ENCODE assay signal across 9 cellular contexts in genomic region chr3:72739521-72740466, GRCh38.
A peak's percentile ranks its signal among the peaks of the same experiment; 100 is the strongest.
DNase-seq lines count a peak whose midpoint lies in the region; ATAC-seq and TF ChIP-seq lines count a peak whose summit lies in the region.
"Had no signal": no experiment of that assay in that cellular context is flagged by ENCODE, and none has a peak within 500 bp of the region (broad histone marks: within the 10 kb centered on the region; RNA-seq: fewer than 3 reads in every experiment).

No MANE protein-coding gene starts in this region.

- H3K9me3 ChIP-seq in iPS-18a (ENCODE audit: control insufficient read depth, low read depth, low read length): no peaks in the 10 kb centered on the region

- DNase-seq in ELR (ENCODE audit: low read depth): peak; percentile 24
- no peak for DNase-seq in activated CD8-positive, alpha-beta T cell treated with anti-CD3 and anti-CD28 coated beads for 36 hours
- DNase-seq in GDM1 (lab: John Stamatoyannopoulos, UW): no peak
- no peak for DNase-seq in NCI-H2227 (lab: John Stamatoyannopoulos, UW; ENCODE audit: unreplicated experiment)
- DNase-seq in cardiac septum (ENCODE audit: low spot score): no peak
- DNase-seq in NCI-H187 treated with DMSO at 0.1 percent for 48 hours (lab: John Stamatoyannopoulos, UW): no peak

- no peaks in the 10 kb centered on the region for H3K36me3 ChIP-seq in ACC112 (ENCODE audit: insufficient read depth, low read length)
- H3K36me3 ChIP-seq in iPS-18a (ENCODE audit: control insufficient read depth, low read depth, low read length): no peaks in the 10 kb centered on the region

- CTCF ChIA-PET in activated CD8-positive, alpha-beta T cell treated with anti-CD3 and anti-CD28 coated beads for 36 hours (lab: Charles Lee): interaction anchor here (0.5 to 3.6 kb wide), 3 partner anchors 13 to 134 kb away, joined by 3 to 20 read pairs (median 5); no protein-coding TSS in a partner anchor

- H3K4me3 ChIP-seq in ACC112 (ENCODE audit: low read depth, low read length) (peak overlapping the region; percentile 67; the same call in 1 of the 2 replicates), iPS-18a (ENCODE audit: low read length) (peak overlapping the region; percentile 61)

- POLR2A ChIA-PET in activated CD8-positive, alpha-beta T cell treated with anti-CD3 and anti-CD28 coated beads for 36 hours (lab: Charles Lee): interaction anchor here (0.6 to 1.7 kb wide), 4 partner anchors 9 to 160 kb away, joined by 3 to 6 read pairs (median 3); no protein-coding TSS in a partner anchor

- no peak overlapping the region for H3K27ac Mint-ChIP-seq in activated CD8-positive, alpha-beta T cell treated with anti-CD3 and anti-CD28 coated beads for 36 hours

- H3K27ac ChIP-seq in ACC112 (ENCODE audit: low read depth, low read length): no peak overlapping the region
- H3K27ac ChIP-seq in iPS-18a (ENCODE audit: low read length): no peak overlapping the region
- H3K27ac ChIP-seq: psoas muscle had no signal

- peaks cover 14% of the 10 kb centered on the region for H3K4me1 Mint-ChIP-seq in activated CD8-positive, alpha-beta T cell treated with anti-CD3 and anti-CD28 coated beads for 36 hours (ENCODE audit: low read depth)

- H3K4me1 ChIP-seq in ACC112 (ENCODE audit: control insufficient read depth, insufficient read depth, low read length, unreplicated experiment): peaks cover 5% of the 10 kb centered on the region
- peaks cover 7% of the 10 kb centered on the region for H3K4me1 ChIP-seq in iPS-18a (ENCODE audit: control insufficient read depth, low read depth, low read length)
- H3K4me1 ChIP-seq: psoas muscle had no signal

- intact Hi-C loops in activated CD8-positive, alpha-beta T cell treated with anti-CD3 and anti-CD28 coated beads for 36 hours (cut with micrococcal nuclease): no loop called here
- intact Hi-C loops in cardiac septum (cut with DNase I): no loop called here

- ATAC-seq in activated CD8-positive, alpha-beta T cell treated with anti-CD3 and anti-CD28 coated beads for 36 hours: no peak

- TF ChIP-seq CTCF in activated CD8-positive, alpha-beta T cell treated with anti-CD3 and anti-CD28 coated beads for 36 hours (IDR thresholded peaks at IDR 0.05): no peak

- peak overlapping the region; percentile 70 for H3K4me3 Mint-ChIP-seq in activated CD8-positive, alpha-beta T cell treated with anti-CD3 and anti-CD28 coated beads for 36 hours

- peaks cover 4% of the 10 kb centered on the region for H3K9me3 Mint-ChIP-seq in activated CD8-positive, alpha-beta T cell treated with anti-CD3 and anti-CD28 coated beads for 36 hours

- H3K27me3 ChIP-seq in ACC112 (ENCODE audit: insufficient read depth, low read length) (peaks cover 8% of the 10 kb centered on the region), iPS-18a (ENCODE audit: control insufficient read depth, insufficient read depth, low read length) (peaks cover 26% of the 10 kb centered on the region)

- no peaks in the 10 kb centered on the region for H3K36me3 Mint-ChIP-seq in activated CD8-positive, alpha-beta T cell treated with anti-CD3 and anti-CD28 coated beads for 36 hours (ENCODE audit: low read depth)

- H3K9ac ChIP-seq in iPS-18a (ENCODE audit: low read length): no peak overlapping the region

- no peak overlapping the region for H2AFZ ChIP-seq in ACC112 (ENCODE audit: low read length, unreplicated experiment)

- H3K79me2 ChIP-seq in ACC112 (ENCODE audit: control insufficient read depth, insufficient read depth, low read length, unreplicated experiment): no peaks in the 10 kb centered on the region

- no peaks in the 10 kb centered on the region for H3K27me3 Mint-ChIP-seq in activated CD8-positive, alpha-beta T cell treated with anti-CD3 and anti-CD28 coated beads for 36 hours
